9 cellular contexts compared by ENCODE assay signal in the genomic region with DNA sequence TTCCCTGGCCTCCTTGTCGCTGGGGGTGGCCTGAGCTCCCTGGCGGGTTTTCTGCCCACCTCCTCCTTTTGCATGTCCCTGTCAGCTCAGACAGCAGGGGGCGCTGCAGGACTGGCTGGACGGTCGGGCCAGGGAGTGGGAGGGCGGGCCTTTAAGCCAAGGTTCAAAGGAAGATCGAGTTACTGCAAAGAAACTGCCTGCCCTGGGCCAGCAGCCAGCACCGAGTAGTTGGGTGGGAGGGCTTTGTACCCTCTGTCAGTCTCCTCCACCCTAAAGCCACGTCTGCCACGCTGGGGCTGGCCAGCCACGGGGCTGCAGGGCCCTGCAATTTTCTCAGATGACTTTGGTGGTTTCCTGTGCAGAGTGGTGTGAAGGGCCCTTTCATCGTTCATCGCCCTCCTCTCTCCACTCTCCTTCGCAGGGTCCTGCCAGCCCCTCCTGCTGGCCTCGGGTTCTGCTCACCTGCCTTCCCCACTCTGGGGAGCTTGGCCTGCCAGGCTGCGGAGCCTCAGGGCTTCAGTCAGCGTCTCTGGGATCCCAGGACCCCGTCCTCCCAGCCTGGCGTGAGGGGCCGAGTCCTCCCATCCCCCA. TPM values are rescaled to one million over a fixed set of nuclear protein-coding genes. Genes with fewer than 3 reads are reported as not detected.
DNase-seq lines count a peak whose midpoint lies in the region; ATAC-seq, FAIRE-seq and TF ChIP-seq lines count a peak whose summit lies in the region.
"Had no signal": no experiment of that assay in that cellular context is flagged by ENCODE, and none has a peak within 500 bp of the region (broad histone marks: within the 10 kb centered on the region; RNA-seq: fewer than 3 reads in every experiment).

No MANE protein-coding gene starts in this region.

- no peak overlapping the region for H3K4me3 Mint-ChIP-seq in HFFc6

- TF ChIP-seq CTCF in HFFc6 (IDR thresholded peaks at IDR 0.05) (peak; percentile 73), keratinocyte (optimal IDR thresholded peaks at IDR 0.05 in 1 of 3, IDR thresholded peaks at IDR 0.05 in 1 of 3, conservative IDR thresholded peaks at IDR 0.05 in 1 of 3; ENCODE audit: extremely low read depth in 1 of 3, insufficient read depth in 2 of 3, low read length in 3 of 3) (peak; percentile 67 to 95 (median 89))

- no peaks in the 10 kb centered on the region for H3K27me3 Mint-ChIP-seq in HFFc6 (ENCODE audit: insufficient read depth)

- H3K27ac Mint-ChIP-seq in HFFc6 = no peak overlapping the region

- H3K9me1 ChIP-seq in keratinocyte (ENCODE audit: control insufficient read depth, extremely low read depth, insufficient read depth, low read length) = no peaks in the 10 kb centered on the region

- DNase-seq in Caki2 (ENCODE audit: low read depth) (peak; percentile 78), HFFc6 (no peak), NCI-H2227 (lab: John Stamatoyannopoulos, UW; ENCODE audit: unreplicated experiment) (peak; percentile 91), caudate nucleus (lab: John Stamatoyannopoulos, UW) (peak in 60 of 61 donors; percentile 24 to 87 (median 75)), keratinocyte (ENCODE audit: low read depth, low spot score) (peak; percentile 33)
- DNase-seq in activated CD4-positive, CD25-positive, alpha-beta regulatory T cell (lab: John Stamatoyannopoulos, UW) = peak; percentile 64 to 84 (median 70)
- peak; percentile 80 to 94 for DNase-seq in stimulated activated CD4-positive, alpha-beta T cell treated with anti-CD3 and anti-CD28 coated beads, Interleukin-12 subunit alpha, Interleukin-12 subunit beta, amount 100 ng/mL, for 24 hours (ENCODE audit: low read depth in 2 of 2)

- H3K4me1 ChIP-seq in keratinocyte (ENCODE audit: control insufficient read depth, extremely low read depth, insufficient read depth, low read length) = peaks cover 18% of the 10 kb centered on the region

- dilution Hi-C loops in keratinocyte (cut with MboI; ENCODE audit: extremely low pct_ligation_motif_present, low sequenced_read_pairs) = no loop called here

- H3K4me1 Mint-ChIP-seq in HFFc6 (ENCODE audit: low read depth) = no peaks in the 10 kb centered on the region

- H3K9me3 ChIP-seq in keratinocyte (ENCODE audit: control insufficient read depth, low read depth, low read length) = no peaks in the 10 kb centered on the region

- H3K27ac ChIP-seq in caudate nucleus (ENCODE audit: low read depth, low read length) (no peak overlapping the region), keratinocyte (ENCODE audit: control insufficient read depth, insufficient read depth, low read length) (no peak overlapping the region)

- no peak overlapping the region for H3K9ac ChIP-seq in keratinocyte (ENCODE audit: control insufficient read depth, extremely low read depth, insufficient read depth, low read length)

- no peaks in the 10 kb centered on the region for H4K20me1 ChIP-seq in keratinocyte (ENCODE audit: control insufficient read depth, extremely low read depth, insufficient read depth, low read length)

- H3K9me3 Mint-ChIP-seq in HFFc6 = peaks cover 45% of the 10 kb centered on the region

- H3K36me3 Mint-ChIP-seq in HFFc6 (ENCODE audit: low read depth) = peaks cover 5% of the 10 kb centered on the region; the same call in 1 of the 2 replicates

- in situ Hi-C loops in Caki2 (cut with HindIII; ENCODE audit: low pct_unique_long_range_greater_than_20kb, low sequenced_read_pairs) = no loop called here

- H3K4me3 ChIP-seq in keratinocyte (ENCODE audit: control insufficient read depth in 2 of 3, extremely low read depth in 1 of 3, insufficient read depth in 2 of 3, low read depth in 1 of 3, low read length in 3 of 3) = no peak overlapping the region

- peak overlapping the region; percentile 12 for H2AFZ ChIP-seq in keratinocyte (ENCODE audit: control insufficient read depth, low read length)

- H3K4me2 ChIP-seq in keratinocyte (ENCODE audit: control insufficient read depth, extremely low read depth, insufficient read depth, low read depth, low read length) = peak overlapping the region; percentile 56

- no peak for ATAC-seq in HG02852 (IDR thresholded peaks at IDR 0.05; ENCODE audit: unreplicated experiment)

- H3K27me3 ChIP-seq in keratinocyte (ENCODE audit: control insufficient read depth, extremely low read depth, insufficient read depth, low read length) = no peaks in the 10 kb centered on the region

- H3K79me2 ChIP-seq in keratinocyte (ENCODE audit: control insufficient read depth, insufficient read depth, low read length) = no peaks in the 10 kb centered on the region

- no peak for FAIRE-seq in keratinocyte (lab: Jason Lieb, UNC)

- H3K36me3 ChIP-seq in keratinocyte (ENCODE audit: control insufficient read depth in 2 of 2, extremely low read depth in 1 of 2, insufficient read depth in 2 of 2, low read length in 2 of 2) = no peaks in the 10 kb centered on the region

RNA-seq across cellular contexts. Expression of a gene that starts 12.3 kb away (rescaled TPM):
- total RNA-seq in Caki2 (2014; rRNA removed; shearing (Covaris generic); ENCODE audit: low replicate concordance) = not detected in 2 replicates
- not detected for total RNA-seq in HFFc6 (2021; fragmentation: NEBNext Ultra II Directional; extraction: Animal tissue kit (Norgen Biotek cat#: 25700))
- polyA plus RNA-seq in keratinocyte = not detected in 3 replicates
- polyA plus RNA-seq in keratinocyte (2011; ENCODE audit: low read depth) = not detected
- not detected in 2 replicates for polyA plus RNA-seq in keratinocyte (2011; cell fraction: cytosol; rRNA removed)
- not detected in 2 replicates for polyA plus RNA-seq in keratinocyte (2011; cell fraction: nucleus; rRNA removed)
- not detected in 2 replicates for polyA plus RNA-seq in keratinocyte (2012; ENCODE audit: low replicate concordance)
- polyA minus RNA-seq in keratinocyte = not detected in 3 replicates
- not detected for polyA minus RNA-seq in keratinocyte (2011; cell fraction: cytosol; rRNA and poly(A)+ RNA removed)
- not detected in 2 replicates for polyA minus RNA-seq in keratinocyte (2011; cell fraction: nucleus; rRNA and poly(A)+ RNA removed)
- total RNA-seq: T-helper 1 cell treated with Interleukin-12 subunit alpha and Interleukin-12 subunit beta and Interleukin-4 antibody, amounts not matched to agents 30 ng/mL and 1 ng/mL, for 36 hours had no signal

RNA-seq across cellular contexts. Expression of a gene that starts 17.9 kb away (rescaled TPM):
- not detected in 2 replicates for total RNA-seq in Caki2 (2014; rRNA removed; shearing (Covaris generic); ENCODE audit: low replicate concordance)
- total RNA-seq in HFFc6 (2021; fragmentation: NEBNext Ultra II Directional; extraction: Animal tissue kit (Norgen Biotek cat#: 25700)) = not detected
- not detected in 3 replicates for polyA plus RNA-seq in keratinocyte
- polyA plus RNA-seq in keratinocyte (2011; ENCODE audit: low read depth) = not detected
- polyA plus RNA-seq in keratinocyte (2011; cell fraction: cytosol; rRNA removed) = not detected in 2 replicates
- not detected in 2 replicates for polyA plus RNA-seq in keratinocyte (2011; cell fraction: nucleus; rRNA removed)
- polyA plus RNA-seq in keratinocyte (2012; ENCODE audit: low replicate concordance) = not detected in 2 replicates
- polyA minus RNA-seq in keratinocyte = not detected in 3 replicates
- not detected for polyA minus RNA-seq in keratinocyte (2011; cell fraction: cytosol; rRNA and poly(A)+ RNA removed)
- polyA minus RNA-seq in keratinocyte (2011; cell fraction: nucleus; rRNA and poly(A)+ RNA removed) = not detected in 2 replicates
- total RNA-seq: T-helper 1 cell treated with Interleukin-12 subunit alpha and Interleukin-12 subunit beta and Interleukin-4 antibody, amounts not matched to agents 30 ng/mL and 1 ng/mL, for 36 hours had no signal

RNA-seq across cellular contexts. Expression of a gene that starts 52.3 kb away (rescaled TPM):
- 328 and 424 TPM in 2 replicates for total RNA-seq in Caki2 (2014; rRNA removed; shearing (Covaris generic); ENCODE audit: low replicate concordance)
- total RNA-seq in HFFc6 (2021; fragmentation: NEBNext Ultra II Directional; extraction: Animal tissue kit (Norgen Biotek cat#: 25700)) = not detected
- 14.2 to 41.2 TPM (median 24.2 TPM) in 3 replicates for polyA plus RNA-seq in keratinocyte
- polyA plus RNA-seq in keratinocyte (2011; ENCODE audit: low read depth) = 14.0 TPM
- polyA plus RNA-seq in keratinocyte (2011; cell fraction: cytosol; rRNA removed) = 10.4 and 20.2 TPM in 2 replicates
- polyA plus RNA-seq in keratinocyte (2011; cell fraction: nucleus; rRNA removed) = 36.1 and 47.8 TPM in 2 replicates
- polyA plus RNA-seq in keratinocyte (2012; ENCODE audit: low replicate concordance) = 13.5 and 18.1 TPM in 2 replicates
- polyA minus RNA-seq in keratinocyte = 20.2 to 42.0 TPM (median 31.6 TPM) in 3 replicates
- 41.1 TPM for polyA minus RNA-seq in keratinocyte (2011; cell fraction: cytosol; rRNA and poly(A)+ RNA removed)
- 51.3 and 59.7 TPM in 2 replicates for polyA minus RNA-seq in keratinocyte (2011; cell fraction: nucleus; rRNA and poly(A)+ RNA removed)

RNA-seq across cellular contexts. Expression of a gene that starts 53.6 kb away (rescaled TPM):
- not detected in 2 replicates for total RNA-seq in Caki2 (2014; rRNA removed; shearing (Covaris generic); ENCODE audit: low replicate concordance)
- total RNA-seq in HFFc6 (2021; fragmentation: NEBNext Ultra II Directional; extraction: Animal tissue kit (Norgen Biotek cat#: 25700)) = not detected
- not detected in 3 replicates for polyA plus RNA-seq in keratinocyte
- not detected for polyA plus RNA-seq in keratinocyte (2011; ENCODE audit: low read depth)
- not detected in 2 replicates for polyA plus RNA-seq in keratinocyte (2011; cell fraction: cytosol; rRNA removed)
- polyA plus RNA-seq in keratinocyte (2011; cell fraction: nucleus; rRNA removed) = not detected in 2 replicates
- not detected in 2 replicates for polyA plus RNA-seq in keratinocyte (2012; ENCODE audit: low replicate concordance)
- polyA minus RNA-seq in keratinocyte = not detected in 3 replicates
- polyA minus RNA-seq in keratinocyte (2011; cell fraction: cytosol; rRNA and poly(A)+ RNA removed) = not detected
- not detected in 2 replicates for polyA minus RNA-seq in keratinocyte (2011; cell fraction: nucleus; rRNA and poly(A)+ RNA removed)

Comparison
In these comparisons a context has a peak if more than half of its experiments do, and no peak if none do; other contexts are left out.
1. RNA of a gene that starts 52.3 kb away (total RNA-seq): 328 to 424 TPM in Caki2; not detected in HFFc6; every median in the first group is over 100 times any median in the second.